In genomic region chr10:119489572-119490326, GRCh38 we compare ENCODE assay signal across 8 cellular contexts. TPM values are rescaled to one million over a fixed set of nuclear protein-coding genes. Genes with fewer than 3 reads are reported as not detected.
DNase-seq lines count a peak whose midpoint lies in the region; ATAC-seq, FAIRE-seq and TF ChIP-seq lines count a peak whose summit lies in the region.

No MANE protein-coding gene starts in this region.

- intact Hi-C loops in CD14-positive monocyte (cut with micrococcal nuclease), result no loop called here

- H3K36me3 ChIP-seq in right atrium auricular region (no peaks in the 10 kb centered on the region), small intestine (ENCODE audit: control insufficient read depth in 2 of 2, insufficient read depth in 2 of 2, low read length in 2 of 2) (no peaks in the 10 kb centered on the region)

- no peak overlapping the region for H3K27ac Mint-ChIP-seq in CD14-positive monocyte

- H3K4me1 ChIP-seq in right atrium auricular region, result peaks cover 0 to 8% of the 10 kb centered on the region in 2 donors
- H3K4me1 ChIP-seq in small intestine (ENCODE audit: control insufficient read depth in 2 of 2, insufficient read depth in 1 of 2, low read depth in 1 of 2, low read length in 1 of 2), result peaks cover 0 to 9% of the 10 kb centered on the region in 2 donors

- H3K27ac ChIP-seq in right atrium auricular region, result no peak overlapping the region
- H3K27ac ChIP-seq in small intestine (ENCODE audit: low read depth in 1 of 2, low read length in 1 of 2), result peak overlapping the region in 1 of 2 donors; percentile 78

- WGBS in small intestine, 3 donors, result 16 to 21% (median 18%) methylated on average over 18 to 19 of the region's 19 CpGs

- DNase-seq in CD14-positive monocyte (ENCODE audit: low spot score) (no peak), RPMI7951 (ENCODE audit: low read depth) (peak; percentile 21), right atrium auricular region (ENCODE audit: low spot score) (no peak), small intestine (peak; percentile 48), NCI-H128 (lab: John Stamatoyannopoulos, UW; ENCODE audit: unreplicated experiment) (no peak)
- peak; percentile 57 for DNase-seq in activated naive CD4-positive, alpha-beta T cell treated with Interleukin-2 at 50 U/mL for 16 hours

- ATAC-seq in GM18907 (IDR thresholded peaks at IDR 0.05; ENCODE audit: unreplicated experiment) (peak; percentile 79), HG03103 (IDR thresholded peaks at IDR 0.05; ENCODE audit: low read depth, unreplicated experiment) (peak; percentile 77)

- H3K4me1 Mint-ChIP-seq in CD14-positive monocyte, result peaks cover 20% of the 10 kb centered on the region

- peak overlapping the region in 1 of 2 donors; percentile 32 for H3K4me3 ChIP-seq in right atrium auricular region
- H3K4me3 ChIP-seq in small intestine (ENCODE audit: low read depth in 1 of 2, low read length in 2 of 2), result peak overlapping the region in 1 of 2 donors; percentile 7

- H3K27me3 Mint-ChIP-seq in CD14-positive monocyte (ENCODE audit: low read depth in 3 of 3), result peaks cover 0 to 7% (median 3%) of the 10 kb centered on the region in 3 donors

- H3K36me3 Mint-ChIP-seq in CD14-positive monocyte, result no peaks in the 10 kb centered on the region

- no peak for FAIRE-seq in small intestine (lab: Jason Lieb, UNC)

- TF ChIP-seq CTCF in CD14-positive monocyte (IDR thresholded peaks at IDR 0.05), result peak; percentile 79
- peak; percentile 81 to 91 for TF ChIP-seq CTCF in right atrium auricular region (IDR thresholded peaks at IDR 0.05)

- H3K9me3 Mint-ChIP-seq in CD14-positive monocyte, result no peaks in the 10 kb centered on the region

- peak overlapping the region; percentile 76 to 86 for H3K4me3 Mint-ChIP-seq in CD14-positive monocyte

- no peaks in the 10 kb centered on the region for H3K9me3 ChIP-seq in right atrium auricular region
- H3K9me3 ChIP-seq in small intestine (ENCODE audit: control insufficient read depth, low read depth), result no peaks in the 10 kb centered on the region

- H3K27me3 ChIP-seq in right atrium auricular region (no peaks in the 10 kb centered on the region), small intestine (ENCODE audit: control insufficient read depth in 2 of 2, insufficient read depth in 2 of 2, low read length in 2 of 2) (no peaks in the 10 kb centered on the region)

RNA-seq across cellular contexts. Expression of gene RGS10, which starts 52.8 kb away (rescaled TPM):
- polyA plus RNA-seq in CD14-positive monocyte (10 to 100 TPM; 75.8 to 87.2 TPM), small intestine (10 to 100 TPM in 2 of 3 donors, 1 to 10 TPM in 1; 9.6 to 77.8 (median 25.4) TPM)
- total RNA-seq in RPMI7951 (2014; rRNA removed; shearing (Covaris generic)), result 21.5 and 22.9 TPM in 2 replicates
- total RNA-seq in right atrium auricular region, result 10 to 100 TPM in 1 of 2 donors, 1 to 10 TPM in 1; 7.8 to 10.8 TPM

Comparison
In these comparisons a context has a peak if more than half of its experiments do, and no peak if none do; other contexts are left out.
1. DNase-seq: peak in RPMI7951 (single experiment), activated naive CD4-positive, alpha-beta T cell treated with Interleukin-2 at 50 U/mL for 16 hours (single experiment) and small intestine (single experiment); none in CD14-positive monocyte (single experiment), right atrium auricular region (single experiment) and NCI-H128 (single experiment).